15 cellular contexts compared by ENCODE assay signal in genomic region chr16:11198817-11199216, GRCh38. TPM values are rescaled to one million over a fixed set of nuclear protein-coding genes. Genes with fewer than 3 reads are reported as not detected.
DNase-seq lines count a peak whose midpoint lies in the region; ATAC-seq, FAIRE-seq and TF ChIP-seq lines count a peak whose summit lies in the region.
"Had no signal": no experiment of that assay in that cellular context is flagged by ENCODE, and none has a peak within 500 bp of the region (broad histone marks: within the 10 kb centered on the region; RNA-seq: fewer than 3 reads in every experiment).

No MANE protein-coding gene starts in this region.

- ATAC-seq in RWPE2 (ENCODE audit: low read depth) (peak; percentile 40), GM18511 (IDR thresholded peaks at IDR 0.05; ENCODE audit: unreplicated experiment) (no peak)
- no peak for ATAC-seq in effector memory CD8-positive, alpha-beta T cell (replicated peaks)

- H3K79me2 ChIP-seq in keratinocyte (ENCODE audit: control insufficient read depth, insufficient read depth, low read length) = no peaks in the 10 kb centered on the region

- H3K27ac ChIP-seq in RWPE2 (ENCODE audit: poor library complexity, severe bottlenecking) = no peak overlapping the region
- H3K27ac ChIP-seq in keratinocyte (ENCODE audit: control insufficient read depth, insufficient read depth, low read length) = no peak overlapping the region
- H3K27ac ChIP-seq: neural progenitor cell had no signal

- peaks cover 1% of the 10 kb centered on the region for H3K36me3 Mint-ChIP-seq in effector memory CD8-positive, alpha-beta T cell (ENCODE audit: insufficient read depth)
- H3K36me3 Mint-ChIP-seq: neural progenitor cell had no signal

- H3K27me3 Mint-ChIP-seq in effector memory CD8-positive, alpha-beta T cell = peaks cover 10 to 36% of the 10 kb centered on the region in 2 donors
- H3K27me3 Mint-ChIP-seq: CD4-positive, alpha-beta memory T cell had no signal

- H3K9me3 ChIP-seq in RWPE2 (ENCODE audit: severe bottlenecking) = no peaks in the 10 kb centered on the region
- no peaks in the 10 kb centered on the region for H3K9me3 ChIP-seq in keratinocyte (ENCODE audit: control insufficient read depth, low read depth, low read length)

- no peaks in the 10 kb centered on the region for H4K20me1 ChIP-seq in keratinocyte (ENCODE audit: control insufficient read depth, extremely low read depth, insufficient read depth, low read length)

- peak; percentile 51 for FAIRE-seq in keratinocyte (lab: Jason Lieb, UNC)

- peaks cover 31% of the 10 kb centered on the region for H3K4me1 ChIP-seq in RWPE2 (ENCODE audit: insufficient read depth, poor library complexity, severe bottlenecking)
- H3K4me1 ChIP-seq in keratinocyte (ENCODE audit: control insufficient read depth, extremely low read depth, insufficient read depth, low read length) = peaks cover 41% of the 10 kb centered on the region

- H3K4me1 Mint-ChIP-seq in effector memory CD8-positive, alpha-beta T cell (ENCODE audit: low read depth in 2 of 2) = peaks cover 5 to 6% of the 10 kb centered on the region in 2 donors

- H2AFZ ChIP-seq in keratinocyte (ENCODE audit: control insufficient read depth, low read length) = peak overlapping the region; percentile 60
- H2AFZ ChIP-seq: neural progenitor cell had no signal

- H3K27ac Mint-ChIP-seq in effector memory CD8-positive, alpha-beta T cell = no peak overlapping the region

- no peaks in the 10 kb centered on the region for H3K9me3 Mint-ChIP-seq in effector memory CD8-positive, alpha-beta T cell
- H3K9me3 Mint-ChIP-seq: activated T-helper 2 cell treated with anti-CD3 and anti-CD28 coated beads, Interferon-gamma antibody, Interleukin-2, Interleukin-4, amounts not matched to agents 10 μg/mL and 5 μg/mL and 100 μg/mL, durations not matched to agents 14 hours and 24 hours and 36 hours; CD4-positive, alpha-beta memory T cell; neural progenitor cell had no signal

- H3K27me3 ChIP-seq in RWPE2 (ENCODE audit: insufficient read depth, poor library complexity, severe bottlenecking) (no peaks in the 10 kb centered on the region), keratinocyte (ENCODE audit: control insufficient read depth, extremely low read depth, insufficient read depth, low read length) (no peaks in the 10 kb centered on the region)
- H3K27me3 ChIP-seq: neural progenitor cell had no signal

- no peak overlapping the region for H3K9ac ChIP-seq in keratinocyte (ENCODE audit: control insufficient read depth, extremely low read depth, insufficient read depth, low read length)
- H3K9ac ChIP-seq: neural progenitor cell had no signal

- H3K4me3 ChIP-seq in RWPE2 (ENCODE audit: severe bottlenecking) (no peak overlapping the region), keratinocyte (ENCODE audit: control insufficient read depth in 2 of 3, extremely low read depth in 1 of 3, insufficient read depth in 2 of 3, low read depth in 1 of 3, low read length in 3 of 3) (peak overlapping the region in 1 of 3 experiments; percentile 1)
- H3K4me3 ChIP-seq: neural progenitor cell had no signal

- H3K9me1 ChIP-seq in keratinocyte (ENCODE audit: control insufficient read depth, extremely low read depth, insufficient read depth, low read length) = no peaks in the 10 kb centered on the region

- TF ChIP-seq CTCF in RWPE2 (IDR thresholded peaks at IDR 0.05; ENCODE audit: poor library complexity, severe bottlenecking) = no peak
- no peak for TF ChIP-seq CTCF in keratinocyte (optimal IDR thresholded peaks at IDR 0.05 in 1 of 3, IDR thresholded peaks at IDR 0.05 in 1 of 3, conservative IDR thresholded peaks at IDR 0.05 in 1 of 3; ENCODE audit: extremely low read depth in 1 of 3, insufficient read depth in 2 of 3, low read length in 3 of 3)

- dilution Hi-C loops in keratinocyte (cut with MboI; ENCODE audit: extremely low pct_ligation_motif_present, low sequenced_read_pairs) = no loop called here

- DNase-seq in CMK (ENCODE audit: low read depth) (peak; percentile 62), HPDE6-E6E7 (ENCODE audit: extremely low spot score) (peak; percentile 66), RWPE2 (ENCODE audit: low spot score) (no peak), keratinocyte (ENCODE audit: low read depth, low spot score) (no peak), cerebellum (ENCODE audit: low spot score) (no peak), epidermal melanocyte (ENCODE audit: insufficient read length, low spot score) (no peak)
- DNase-seq in effector memory CD8-positive, alpha-beta T cell = no peak
- DNase-seq: CD4-positive, alpha-beta memory T cell; foreskin melanocyte; NCI-H1105 treated with DMSO at 0.1 percent for 48 hours; stimulated activated CD4-positive, alpha-beta T cell treated with anti-CD3 and anti-CD28 coated beads, Interleukin-12 subunit alpha, Interleukin-12 subunit beta, amount 100 ng/mL, for 4 hours; stimulated activated CD8-positive, alpha-beta memory T cell treated with anti-CD3 and anti-CD28 coated beads, Interleukin-4, amount 100 ng/mL, for 48 hours had no signal

- H3K4me3 Mint-ChIP-seq in effector memory CD8-positive, alpha-beta T cell = no peak overlapping the region
- H3K4me3 Mint-ChIP-seq: neural progenitor cell had no signal

- peak overlapping the region; percentile 46 for H3K4me2 ChIP-seq in keratinocyte (ENCODE audit: control insufficient read depth, extremely low read depth, insufficient read depth, low read depth, low read length)
- H3K4me2 ChIP-seq: neural progenitor cell had no signal

- H3K36me3 ChIP-seq in RWPE2 (ENCODE audit: low read depth) (no peaks in the 10 kb centered on the region), keratinocyte (ENCODE audit: control insufficient read depth in 2 of 2, extremely low read depth in 1 of 2, insufficient read depth in 2 of 2, low read length in 2 of 2) (no peaks in the 10 kb centered on the region)
- H3K36me3 ChIP-seq: neural progenitor cell had no signal

RNA-seq across cellular contexts. Expression of gene SOCS1, which starts 57.2 kb away (rescaled TPM):
- 0.98 to 2.8 TPM (median 2.4 TPM) in 3 replicates for polyA plus RNA-seq in keratinocyte
- 0.80 TPM for polyA plus RNA-seq in keratinocyte (2011; ENCODE audit: low read depth)
- polyA plus RNA-seq in keratinocyte (2011; cell fraction: cytosol; rRNA removed) = 0.79 and 1.2 TPM in 2 replicates
- 2.0 and 2.9 TPM in 2 replicates for polyA plus RNA-seq in keratinocyte (2011; cell fraction: nucleus; rRNA removed)
- 3.1 and 3.8 TPM in 2 replicates for polyA plus RNA-seq in keratinocyte (2012; ENCODE audit: low replicate concordance)
- 0.38 to 6.6 TPM (median 0.92 TPM) in 3 replicates for polyA minus RNA-seq in keratinocyte
- polyA minus RNA-seq in keratinocyte (2011; cell fraction: cytosol; rRNA and poly(A)+ RNA removed) = 2.3 TPM
- 1.9 and 4.1 TPM in 2 replicates for polyA minus RNA-seq in keratinocyte (2011; cell fraction: nucleus; rRNA and poly(A)+ RNA removed)
- total RNA-seq in cerebellum = 3.2 TPM

Comparison
In these comparisons a context has a peak if more than half of its experiments do, and no peak if none do; other contexts are left out.
1. DNase-seq: peak in CMK (single experiment) and HPDE6-E6E7 (single experiment); none in RWPE2 (single experiment), keratinocyte (single experiment), cerebellum (single experiment), epidermal melanocyte (single experiment) and effector memory CD8-positive, alpha-beta T cell (0 of 3).